ENCODE assay signal across 1 cellular context in genomic region chr19:1438035-1438932, GRCh38.
TF ChIP-seq lines count a peak whose summit lies in the region.

RPS15 (plus strand) TSS chr19:1438396; CDS start chr19:1438426, 30 bp downstream.

TF ChIP-seq in HepG2, 621 proteins besides CTCF, POLR2A, EP300 and RAD21 (continued from another document and continues in another):
- peak; percentile 95 for TF ChIP-seq MAX (IDR thresholded peaks at IDR 0.05)
- peak; percentile 94 for TF ChIP-seq SP5 (CRISPR knock-in tag; IDR thresholded peaks at IDR 0.05; ENCODE audit: borderline replicate concordance, low read depth)
- TF ChIP-seq THAP7 (CRISPR knock-in tag; IDR thresholded peaks at IDR 0.05) = peak; percentile 92
- no peak for TF ChIP-seq KAT2B (IDR thresholded peaks at IDR 0.05; ENCODE audit: borderline replicate concordance, low read depth, low read length)
- TF ChIP-seq SRSF1 (optimal IDR thresholded peaks at IDR 0.05; ENCODE audit: low read depth, low read length) = peak; percentile 97
- peak; percentile 98; the same call in 1 of the 2 replicates for TF ChIP-seq ZNF619 (CRISPR knock-in tag; IDR thresholded peaks at IDR 0.05)
- TF ChIP-seq SSRP1 (CRISPR knock-in tag; IDR thresholded peaks at IDR 0.05) = no peak; the same call in 1 of the 2 replicates
- TF ChIP-seq TCF7L2 (IDR thresholded peaks at IDR 0.05; ENCODE audit: low read depth, low read length) = no peak
- TF ChIP-seq ZNF761 (CRISPR knock-in tag; conservative IDR thresholded peaks at IDR 0.05) = peak; percentile 71; the same call in 1 of the 2 replicates
- TF ChIP-seq THAP8 (CRISPR knock-in tag; IDR thresholded peaks at IDR 0.05; ENCODE audit: borderline replicate concordance) = peak; percentile 78; the same call in 1 of the 2 replicates
- TF ChIP-seq ZNF710 (CRISPR knock-in tag; IDR thresholded peaks at IDR 0.05; ENCODE audit: borderline replicate concordance) = peak; percentile 87; the same call in 1 of the 2 replicates
- TF ChIP-seq USF2 (IDR thresholded peaks at IDR 0.05; ENCODE audit: low read depth, low read length) = 0 out of 2 replicates have a peak, but pooled peaks have one; percentile 21
- peak; percentile 34; the same call in 1 of the 2 replicates for TF ChIP-seq USF2 (CRISPR knock-in tag; IDR thresholded peaks at IDR 0.05; ENCODE audit: borderline replicate concordance)
- 0 out of 2 replicates have a peak, but pooled peaks have one; percentile 74 for TF ChIP-seq ZNF589 (CRISPR knock-in tag; conservative IDR thresholded peaks at IDR 0.05)
- TF ChIP-seq ZNF790 (CRISPR knock-in tag; IDR thresholded peaks at IDR 0.05; ENCODE audit: borderline replicate concordance) = peak; percentile 97
- peak; percentile 72; the same call in 1 of the 2 replicates for TF ChIP-seq ZKSCAN1 (IDR thresholded peaks at IDR 0.05; ENCODE audit: low read length)
- peak; percentile 85 for TF ChIP-seq E2F1 (CRISPR knock-in tag; IDR thresholded peaks at IDR 0.05)
- peak; percentile 90 for TF ChIP-seq ZIK1 (CRISPR knock-in tag; IDR thresholded peaks at IDR 0.05; ENCODE audit: borderline replicate concordance, low read depth)
- TF ChIP-seq POLR2AphosphoS2 (IDR thresholded peaks at IDR 0.05; ENCODE audit: low read depth, low read length) = peak; percentile 95; the same call in 1 of the 2 replicates
- 0 out of 2 replicates have a peak, but pooled peaks have one; percentile 65 for TF ChIP-seq CC2D1A (CRISPR knock-in tag; IDR thresholded peaks at IDR 0.05)
- peak; percentile 97 for TF ChIP-seq AHR (CRISPR knock-in tag; IDR thresholded peaks at IDR 0.05)
- TF ChIP-seq BATF2 (CRISPR knock-in tag; IDR thresholded peaks at IDR 0.05) = peak; percentile 89; the same call in 1 of the 2 replicates
- TF ChIP-seq TIGD3 (CRISPR knock-in tag; IDR thresholded peaks at IDR 0.05; ENCODE audit: borderline replicate concordance) = peak; percentile 97
- TF ChIP-seq ZNF607 (CRISPR knock-in tag; IDR thresholded peaks at IDR 0.05; ENCODE audit: borderline replicate concordance) = peak; percentile 97; the same call in 1 of the 2 replicates
- 0 out of 2 replicates have a peak, but pooled peaks have one; percentile 18 for TF ChIP-seq ZNF30 (CRISPR knock-in tag; IDR thresholded peaks at IDR 0.05)
- TF ChIP-seq ZNF550 (CRISPR knock-in tag; IDR thresholded peaks at IDR 0.05; ENCODE audit: borderline replicate concordance) = peak; percentile 83; the same call in 1 of the 2 replicates
- TF ChIP-seq ZFP90 (CRISPR knock-in tag; IDR thresholded peaks at IDR 0.05; ENCODE audit: borderline replicate concordance) = peak; percentile 92; the same call in 1 of the 2 replicates
- peak; percentile 99 for TF ChIP-seq XRCC5 (optimal IDR thresholded peaks at IDR 0.05; ENCODE audit: low read length)
- 0 out of 2 replicates have a peak, but pooled peaks have one; percentile 47 for TF ChIP-seq HNRNPUL1 (IDR thresholded peaks at IDR 0.05; ENCODE audit: low read depth, low read length)
- TF ChIP-seq CCAR2 (optimal IDR thresholded peaks at IDR 0.05; ENCODE audit: low read depth, low read length) = no peak
- peak; percentile 76; the same call in 1 of the 2 replicates for TF ChIP-seq SNAPC4 (CRISPR knock-in tag; IDR thresholded peaks at IDR 0.05)
- no peak for TF ChIP-seq SCMH1 (CRISPR knock-in tag; IDR thresholded peaks at IDR 0.05; ENCODE audit: borderline replicate concordance)
- peak; percentile 98 for TF ChIP-seq SAP130 (CRISPR knock-in tag; IDR thresholded peaks at IDR 0.05; ENCODE audit: low read depth)
- peak; percentile 90 for TF ChIP-seq HOXD1 (CRISPR knock-in tag; IDR thresholded peaks at IDR 0.05)
- no peak for TF ChIP-seq ATM (IDR thresholded peaks at IDR 0.05; ENCODE audit: borderline replicate concordance)
- peak; percentile 98 for TF ChIP-seq ZNF781 (CRISPR knock-in tag; IDR thresholded peaks at IDR 0.05; ENCODE audit: borderline replicate concordance, not compliant biosample characterization)
- no peak; the same call in 1 of the 2 replicates for TF ChIP-seq ZNF234 (CRISPR knock-in tag; conservative IDR thresholded peaks at IDR 0.05)
- peak; percentile 70 for TF ChIP-seq TAF15 (IDR thresholded peaks at IDR 0.05; ENCODE audit: low read depth, low read length, poor library complexity, severe bottlenecking)
- peak; percentile 94; the same call in 1 of the 2 replicates for TF ChIP-seq ZFP37 (CRISPR knock-in tag; IDR thresholded peaks at IDR 0.05; ENCODE audit: borderline replicate concordance)
- TF ChIP-seq ZNF546 (CRISPR knock-in tag; conservative IDR thresholded peaks at IDR 0.05) = peak; percentile 83; the same call in 1 of the 2 replicates
- peak; percentile 94; the same call in 1 of the 2 replicates for TF ChIP-seq E2F2 (CRISPR knock-in tag; IDR thresholded peaks at IDR 0.05; ENCODE audit: borderline replicate concordance)
- peak; percentile 82 for TF ChIP-seq ZMAT3 (CRISPR knock-in tag; conservative IDR thresholded peaks at IDR 0.05)
- TF ChIP-seq KAT7 (CRISPR knock-in tag; IDR thresholded peaks at IDR 0.05; ENCODE audit: borderline replicate concordance) = peak; percentile 96; the same call in 1 of the 2 replicates
- no peak for TF ChIP-seq SMARCE1 (IDR thresholded peaks at IDR 0.05; ENCODE audit: borderline replicate concordance)
- TF ChIP-seq GABPB1 (CRISPR knock-in tag; IDR thresholded peaks at IDR 0.05) = peak; percentile 99
- TF ChIP-seq ZFP91 (CRISPR knock-in tag; IDR thresholded peaks at IDR 0.05; ENCODE audit: borderline replicate concordance) = peak; percentile 97
